In genomic region chr16:2149630-2150417, GRCh38 we compare ENCODE assay signal across 9 cellular contexts. TPM values are rescaled to one million over a fixed set of nuclear protein-coding genes. Genes with fewer than 3 reads are reported as not detected.
A peak's percentile ranks its signal among the peaks of the same experiment; 100 is the strongest.
DNase-seq lines count a peak whose midpoint lies in the region; ATAC-seq and TF ChIP-seq lines count a peak whose summit lies in the region.
"Had no signal": no experiment of that assay in that cellular context is flagged by ENCODE, and none has a peak within 500 bp of the region (broad histone marks: within the 10 kb centered on the region; RNA-seq: fewer than 3 reads in every experiment).

No MANE protein-coding gene starts in this region.

- TF ChIP-seq CTCF in MCF 10A (IDR thresholded peaks at IDR 0.05; ENCODE audit: unreplicated experiment) (no peak), breast epithelium (IDR thresholded peaks at IDR 0.05) (no peak), glutamatergic neuron (IDR thresholded peaks at IDR 0.05; ENCODE audit: partially characterized antibody, unreplicated experiment) (no peak)

- H3K27ac ChIP-seq in breast epithelium (no peak overlapping the region), SK-N-MC (peak overlapping the region; percentile 73; the same call in 1 of the 2 replicates), temporal lobe (ENCODE audit: low read depth, low read length) (peak overlapping the region; percentile 20)

- TF ChIP-seq POLR2A in breast epithelium (IDR thresholded peaks at IDR 0.05): no peak

- H3K4me1 ChIP-seq in breast epithelium: peaks cover 27 to 37% of the 10 kb centered on the region in 2 donors

- POLR2A ChIA-PET in MCF 10A (lab: Yijun Ruan, JAX): interaction anchor here (0.6 to 6.6 kb wide), 12 partner anchors 9 to 323 kb away, joined by 3 to 72 read pairs (median 9); partner anchors contain the start of genes ECI1, PKD1, RPS2 and ZNF598

- no peaks in the 10 kb centered on the region for H3K9me3 Mint-ChIP-seq in MCF 10A (ENCODE audit: unreplicated experiment)
- peaks cover 21% of the 10 kb centered on the region for H3K9me3 Mint-ChIP-seq in glutamatergic neuron (ENCODE audit: unreplicated experiment)

- no peaks in the 10 kb centered on the region for H3K9me3 ChIP-seq in breast epithelium
- H3K9me3 ChIP-seq in SK-N-MC (ENCODE audit: low read depth, low read length): no peaks in the 10 kb centered on the region

- H3K27me3 Mint-ChIP-seq in MCF 10A (ENCODE audit: insufficient read depth, unreplicated experiment): no peaks in the 10 kb centered on the region
- peaks cover 22% of the 10 kb centered on the region for H3K27me3 Mint-ChIP-seq in glutamatergic neuron (ENCODE audit: unreplicated experiment)

- intact Hi-C loops in MCF 10A (cut with micrococcal nuclease) (loop anchor here (5.0 kb wide), 1 partner anchor 62 kb away; the partner anchor contains the start of genes BRICD5 and PGP), breast epithelium (cut with DNase I; ENCODE audit: low total_unique reads) (no loop called here)

- H3K4me3 ChIP-seq in breast epithelium (no peak overlapping the region), SK-N-MC (peak overlapping the region; percentile 84)

- H3K4me3 Mint-ChIP-seq in MCF 10A (ENCODE audit: unreplicated experiment) (peak overlapping the region; percentile 59), glutamatergic neuron (ENCODE audit: unreplicated experiment) (peak overlapping the region; percentile 90)

- no peak overlapping the region for H3K27ac Mint-ChIP-seq in MCF 10A (ENCODE audit: low read depth, unreplicated experiment)
- peak overlapping the region; percentile 89 for H3K27ac Mint-ChIP-seq in glutamatergic neuron (ENCODE audit: unreplicated experiment)

- CTCF ChIA-PET in MCF 10A (lab: Yijun Ruan, JAX): interaction anchor here (0.6 to 4.7 kb wide), 2 partner anchors 10 to 882 kb away, joined by 4 to 37 read pairs; no protein-coding TSS in a partner anchor

- H3K9ac ChIP-seq in SK-N-MC (ENCODE audit: insufficient read length): peak overlapping the region; percentile 62

- H3K4me1 Mint-ChIP-seq in MCF 10A (ENCODE audit: insufficient read depth, unreplicated experiment) (peaks cover 8% of the 10 kb centered on the region), glutamatergic neuron (ENCODE audit: low read depth, unreplicated experiment) (peaks cover 19% of the 10 kb centered on the region)

- DNase-seq in MCF 10A (ENCODE audit: unreplicated experiment) (peak; percentile 43), breast epithelium (ENCODE audit: low spot score in 2 of 2) (no peak), SK-N-MC (ENCODE audit: low read depth, low spot score) (no peak), glutamatergic neuron (peak; percentile 64), globus pallidus (ENCODE audit: low spot score) (no peak), NCI-H2171 (lab: John Stamatoyannopoulos, UW) (no peak)
- DNase-seq: NCI-H187 had no signal

- no peaks in the 10 kb centered on the region for H3K36me3 ChIP-seq in breast epithelium
- peaks cover 31% of the 10 kb centered on the region for H3K36me3 ChIP-seq in SK-N-MC (ENCODE audit: insufficient read depth, low read length)

- no peaks in the 10 kb centered on the region for H3K27me3 ChIP-seq in breast epithelium

- ATAC-seq in HG02623 (IDR thresholded peaks at IDR 0.05; ENCODE audit: unreplicated experiment): no peak

- no TSS peak for BruUV-seq in MCF 10A (replicated peaks; lab: Mats Ljungman, UMichigan)

- peaks cover 61% of the 10 kb centered on the region for H3K36me3 Mint-ChIP-seq in MCF 10A (ENCODE audit: insufficient read depth, unreplicated experiment)
- no peaks in the 10 kb centered on the region for H3K36me3 Mint-ChIP-seq in glutamatergic neuron (ENCODE audit: unreplicated experiment)

RNA-seq across cellular contexts. Expression of gene RAB26, which starts 1.4 kb away (rescaled TPM):
- total RNA-seq in MCF 10A (2022): 0.81 and 1.0 TPM in 2 replicates
- 1 to 10 TPM in 2 of 3 donors, not detected in 1; 3.5 to 3.9 TPM for total RNA-seq in breast epithelium
- 292 TPM for total RNA-seq in glutamatergic neuron (ENCODE audit: unreplicated experiment)
- 4.4 TPM for total RNA-seq in temporal lobe

RNA-seq across cellular contexts. Expression of gene TRAF7, which starts 5.8 kb away (rescaled TPM):
- 87.4 and 98.6 TPM in 2 replicates for total RNA-seq in MCF 10A (2022)
- total RNA-seq in breast epithelium: 10 to 100 TPM; 28.4 to 35.4 (median 32.5) TPM
- 74.8 TPM for total RNA-seq in glutamatergic neuron (ENCODE audit: unreplicated experiment)
- 29.7 TPM for total RNA-seq in temporal lobe

RNA-seq across cellular contexts. Expression of gene PKD1, which starts 14.1 kb away (rescaled TPM):
- total RNA-seq in MCF 10A (2022) (159 and 187 TPM in 2 replicates), breast epithelium (100 to 1,000 TPM in 2 of 3 donors, 10 to 100 TPM in 1; 74.2 to 110 (median 107) TPM), glutamatergic neuron (ENCODE audit: unreplicated experiment) (628 TPM), temporal lobe (77.7 TPM)

RNA-seq across cellular contexts. Expression of gene CASKIN1, which starts 46.6 kb away (rescaled TPM):
- total RNA-seq in MCF 10A (2022) (0.10 and 0.14 TPM in 2 replicates), breast epithelium (under 1 TPM in 2 of 3 donors, not detected in 1; 0.33 to 0.44 TPM), glutamatergic neuron (ENCODE audit: unreplicated experiment) (31.6 TPM), temporal lobe (20.9 TPM)

RNA-seq across cellular contexts. Expression of gene MLST8, which starts 55.4 kb away (rescaled TPM):
- total RNA-seq in MCF 10A (2022) (63.4 and 87.6 TPM in 2 replicates), breast epithelium (10 to 100 TPM; 42.7 to 48.1 (median 46.5) TPM), glutamatergic neuron (ENCODE audit: unreplicated experiment) (57.9 TPM), temporal lobe (12.8 TPM)

Comparison
In these comparisons a context has a peak if more than half of its experiments do, and no peak if none do; other contexts are left out.
1. DNase-seq: peak in MCF 10A (single experiment) and glutamatergic neuron (single experiment); none in breast epithelium (0 of 2), SK-N-MC (single experiment), globus pallidus (single experiment) and NCI-H2171 (single experiment).
2. H3K27ac ChIP-seq: peak in SK-N-MC (single experiment) and temporal lobe (single experiment); none in breast epithelium (0 of 2).
3. RNA of gene RAB26, which starts 1.4 kb away (total RNA-seq): 292 TPM in glutamatergic neuron (single experiment); 4.4 TPM in temporal lobe (single experiment), 3.5 to 3.9 TPM in breast epithelium and 0.81 to 1.0 TPM in MCF 10A; every median in the first group is over 10 times any median in the second.